29 cellular contexts compared by ENCODE assay signal in the genomic region with DNA sequence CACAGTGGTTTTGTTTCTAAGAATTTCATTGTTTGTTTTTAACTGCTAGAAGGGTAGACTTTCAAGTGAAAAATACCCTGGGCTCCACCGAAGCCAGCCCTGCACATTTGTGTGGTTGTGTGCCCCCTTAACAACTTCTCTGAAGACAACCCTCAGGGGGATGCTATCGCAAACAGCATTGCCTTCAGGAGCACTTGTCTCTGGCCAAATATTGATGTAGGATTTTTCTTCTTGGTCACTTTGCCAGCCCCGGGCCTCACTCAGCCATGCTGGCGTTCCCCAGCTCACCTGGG.
DNase-seq lines count a peak whose midpoint lies in the region; ATAC-seq, FAIRE-seq and TF ChIP-seq lines count a peak whose summit lies in the region.
"Had no signal": no experiment of that assay in that cellular context is flagged by ENCODE, and none has a peak within 500 bp of the region (broad histone marks: within the 10 kb centered on the region; RNA-seq: fewer than 3 reads in every experiment).

No MANE protein-coding gene starts in this region.

- FAIRE-seq in A549 (lab: Jason Lieb, UNC) = no peak
- FAIRE-seq: GM18507, H54 had no signal

- H3K4me3 ChIP-seq in A549 (no peak overlapping the region), IMR-90 (ENCODE audit: insufficient read depth, low read depth, low read length) (no peak overlapping the region), esophagus squamous epithelium (no peak overlapping the region), rectal smooth muscle tissue (ENCODE audit: low read length) (no peak overlapping the region)
- H3K4me3 ChIP-seq: body of pancreas, lower lobe of right lung, Peyer's patch, right atrium auricular region, smooth muscle cell, thyroid gland had no signal

- 0 out of 2 replicates have a peak overlapping the region, but pooled peaks have one; percentile 9 for H3K4ac ChIP-seq in IMR-90 (ENCODE audit: low read depth, low read length)

- H3K4me3 Mint-ChIP-seq in natural killer cell = no peak overlapping the region
- H3K4me3 Mint-ChIP-seq: activated CD4-positive, alpha-beta memory T cell treated with anti-CD3 and anti-CD28 coated beads, Interleukin-2, amount 10 ng/mL, durations not matched to agents 7 days and 5 days; activated naive CD4-positive, alpha-beta T cell treated with anti-CD3 and anti-CD28 coated beads for 36 hours; CD8-positive, alpha-beta memory T cell; T-helper 2 cell treated with Interferon-gamma antibody and Interleukin-4, amounts not matched to agents 5 μg/mL and 100 μg/mL, for 36 hours had no signal

- no peak overlapping the region for H2BK15ac ChIP-seq in IMR-90 (ENCODE audit: low read depth, low read length)

- intact Hi-C loops in IMR-90 (cut with micrococcal nuclease) = no loop called here
- intact Hi-C loops in esophagus squamous epithelium (cut with DNase I) = no loop called here
- intact Hi-C loops in natural killer cell (cut with micrococcal nuclease) = no loop called here

- H4K8ac ChIP-seq in IMR-90 (ENCODE audit: low read depth in 2 of 2, low read length in 2 of 2) = no peak overlapping the region

- no peak overlapping the region for H4K5ac ChIP-seq in IMR-90 (ENCODE audit: low read depth, low read length)

- H2AK5ac ChIP-seq in IMR-90 (ENCODE audit: low read depth, low read length) = 0 out of 2 replicates have a peak overlapping the region, but pooled peaks have one; percentile 35

- H3K9me3 Mint-ChIP-seq in natural killer cell = no peaks in the 10 kb centered on the region
- H3K9me3 Mint-ChIP-seq: activated CD4-positive, alpha-beta memory T cell treated with anti-CD3 and anti-CD28 coated beads, Interleukin-2, amount 10 ng/mL, durations not matched to agents 7 days and 5 days; activated naive CD4-positive, alpha-beta T cell treated with anti-CD3 and anti-CD28 coated beads for 36 hours; CD8-positive, alpha-beta memory T cell; T-helper 2 cell treated with Interferon-gamma antibody and Interleukin-4, amounts not matched to agents 5 μg/mL and 100 μg/mL, for 36 hours had no signal

- peaks cover 19% of the 10 kb centered on the region for H3K9me1 ChIP-seq in IMR-90 (ENCODE audit: insufficient read depth, low read length)

- H3K9ac ChIP-seq in IMR-90 (ENCODE audit: low read depth, low read length) (no peak overlapping the region), rectal smooth muscle tissue (ENCODE audit: low read length) (no peak overlapping the region)
- H3K9ac ChIP-seq: parathyroid adenoma had no signal

- no peak for TF ChIP-seq EP300 in A549 (IDR thresholded peaks at IDR 0.05)

- dilution Hi-C loops in IMR-90 (cut with HindIII; ENCODE audit: low sequenced_read_pairs, unreplicated experiment) = no loop called here

- no peaks in the 10 kb centered on the region for H3K4me1 Mint-ChIP-seq in natural killer cell

- in situ Hi-C loops in IMR-90 (cut with MboI; ENCODE audit: low sequenced_read_pairs) = no loop called here

- ATAC-seq in A549 = no peak
- ATAC-seq in IMR-90 (ENCODE audit: low read depth) = no peak
- ATAC-seq in natural killer cell = no peak
- ATAC-seq: lower lobe of right lung had no signal

- DNase-seq in A549 (ENCODE audit: low read depth in 1 of 2, low spot score in 1 of 2) (no peak), IMR-90 (no peak), esophagus squamous epithelium (lab: John Stamatoyannopoulos, UW) (no peak), T-helper 2 cell (no peak), GM10266 (ENCODE audit: extremely low spot score) (no peak), NCI-H187 (lab: John Stamatoyannopoulos, UW) (no peak), natural killer cell (no peak)
- DNase-seq: activated CD4-positive, alpha-beta memory T cell treated with anti-CD3 and anti-CD28 coated beads, Interleukin-2, amount 10 ng/mL, durations not matched to agents 7 days and 5 days; activated CD8-positive, alpha-beta memory T cell treated with anti-CD3 and anti-CD28 coated beads, Interleukin-2, amount 50 U/mL, for 4 hours; activated naive CD4-positive, alpha-beta T cell treated with anti-CD3 and anti-CD28 coated beads for 36 hours; CD8-positive, alpha-beta memory T cell; effector memory CD4-positive, alpha-beta T cell; head of caudate nucleus; lower lobe of right lung; NCI-H1417 treated with DMSO at 0.1 percent for 48 hours; NCI-H226; Peyer's patch; SHP77 treated with DMSO at 0.1 percent for 48 hours; stimulated activated naive CD4-positive, alpha-beta T cell had no signal

- no peak overlapping the region for H3K14ac ChIP-seq in IMR-90 (replicated peaks; ENCODE audit: low read depth, low read length)

- H3K4me1 ChIP-seq in A549 (peaks cover 75% of the 10 kb centered on the region), IMR-90 (ENCODE audit: control insufficient read depth, insufficient read depth, low read length) (peaks cover 20% of the 10 kb centered on the region), esophagus squamous epithelium (peaks cover 9 to 87% (median 49%) of the 10 kb centered on the region in 3 donors), rectal smooth muscle tissue (ENCODE audit: control insufficient read depth, insufficient read depth, low read length) (peaks cover 68% of the 10 kb centered on the region)

- CTCF ChIA-PET in A549 (lab: Yijun Ruan, JAX) = interaction anchor here (1.3 kb wide), 1 partner anchor 398 kb away, joined by 3 read pairs; no protein-coding TSS in a partner anchor
- CTCF ChIA-PET in IMR-90 (lab: Yijun Ruan, JAX) = no interaction called here

- H3K23ac ChIP-seq in IMR-90 (ENCODE audit: low read depth, low read length) = no peak overlapping the region

- H3K18ac ChIP-seq in IMR-90 (ENCODE audit: low read depth, low read length) = no peak overlapping the region

- H3K27ac ChIP-seq in A549 = peak overlapping the region; percentile 93 to 97
- H3K27ac ChIP-seq in IMR-90 (ENCODE audit: insufficient read depth, low read length) = no peak overlapping the region
- peak overlapping the region in 3 of 4 donors; percentile 4 to 81 (median 13) for H3K27ac ChIP-seq in esophagus squamous epithelium
- H3K27ac ChIP-seq in rectal smooth muscle tissue (ENCODE audit: low read depth, low read length) = peak overlapping the region; percentile 97
- H3K27ac ChIP-seq: body of pancreas, epithelial cell of prostate, lower lobe of right lung, parathyroid adenoma had no signal

- H2BK20ac ChIP-seq in IMR-90 (ENCODE audit: low read depth, low read length) = no peak overlapping the region

- BruUV-seq in IMR-90 (replicated peaks; lab: Mats Ljungman, UMichigan) = no TSS peak

- H3K27me3 ChIP-seq in IMR-90 (ENCODE audit: control insufficient read depth, insufficient read depth, low read length) (no peaks in the 10 kb centered on the region), esophagus squamous epithelium (no peaks in the 10 kb centered on the region), rectal smooth muscle tissue (ENCODE audit: control insufficient read depth, insufficient read depth, low read length) (no peaks in the 10 kb centered on the region)
- H3K27me3 ChIP-seq: body of pancreas, Peyer's patch, right atrium auricular region, thyroid gland had no signal

- H2AFZ ChIP-seq in IMR-90 (replicated peaks; ENCODE audit: low read length, poor library complexity) = no peak overlapping the region
- H2AFZ ChIP-seq: parathyroid adenoma had no signal

- peaks cover 20 to 28% of the 10 kb centered on the region in 2 donors for H3K27me3 Mint-ChIP-seq in natural killer cell (ENCODE audit: low read depth in 2 of 2)

- no peak overlapping the region for H2BK120ac ChIP-seq in IMR-90 (ENCODE audit: low read depth, low read length)

- H4K20me1 ChIP-seq in IMR-90 (ENCODE audit: insufficient read depth, low read length) = no peaks in the 10 kb centered on the region

- no peak overlapping the region; the same call in 1 of the 2 replicates for H4K91ac ChIP-seq in IMR-90 (ENCODE audit: insufficient read depth, low read depth, low read length)

- H3K4me2 ChIP-seq in A549 (no peak overlapping the region), IMR-90 (ENCODE audit: low read depth, low read length) (no peak overlapping the region)
- H3K4me2 ChIP-seq: smooth muscle cell had no signal

- no peak overlapping the region for H2AK9ac ChIP-seq in IMR-90 (replicated peaks; ENCODE audit: low read depth, low read length, poor library complexity)

- H2BK5ac ChIP-seq in IMR-90 (ENCODE audit: low read depth, low read length, poor library complexity, severe bottlenecking) = no peak overlapping the region

- H3K36me3 Mint-ChIP-seq in natural killer cell = no peaks in the 10 kb centered on the region

- no peak for TF ChIP-seq RAD21 in A549 (conservative IDR thresholded peaks at IDR 0.05 in 1 of 2, IDR thresholded peaks at IDR 0.05 in 1 of 2)
- TF ChIP-seq RAD21 in IMR-90 (IDR thresholded peaks at IDR 0.05; ENCODE audit: low read length) = no peak

- no peak overlapping the region for H3K27ac Mint-ChIP-seq in natural killer cell
- H3K27ac Mint-ChIP-seq: activated CD4-positive, alpha-beta memory T cell treated with anti-CD3 and anti-CD28 coated beads, Interleukin-2, amount 10 ng/mL, durations not matched to agents 7 days and 5 days; activated naive CD4-positive, alpha-beta T cell treated with anti-CD3 and anti-CD28 coated beads for 36 hours; CD8-positive, alpha-beta memory T cell; T-helper 2 cell treated with Interferon-gamma antibody and Interleukin-4, amounts not matched to agents 5 μg/mL and 100 μg/mL, for 36 hours had no signal

- no peak overlapping the region for H3K56ac ChIP-seq in IMR-90 (ENCODE audit: extremely low read depth, insufficient read depth, low read length)

- TF ChIP-seq POLR2A in A549 (IDR thresholded peaks at IDR 0.05; ENCODE audit: low read length) = no peak
- TF ChIP-seq POLR2A in IMR-90 (IDR thresholded peaks at IDR 0.05; ENCODE audit: low read depth, low read length) = no peak
- no peak for TF ChIP-seq POLR2A in esophagus squamous epithelium (IDR thresholded peaks at IDR 0.05)

- TF ChIP-seq CTCF in A549 (IDR thresholded peaks at IDR 0.05) (no peak), IMR-90 (conservative IDR thresholded peaks at IDR 0.05; ENCODE audit: low read depth, low read length) (no peak), esophagus squamous epithelium (IDR thresholded peaks at IDR 0.05) (no peak), GM10266 (IDR thresholded peaks at IDR 0.05; ENCODE audit: control insufficient read depth, insufficient read depth, low read depth, missing control alignments) (no peak), natural killer cell (IDR thresholded peaks at IDR 0.05) (no peak)

- POLR2A ChIA-PET in A549 (lab: Yijun Ruan, JAX) (no interaction called here), IMR-90 (lab: Charles Lee; ENCODE audit: unreplicated experiment) (no interaction called here)

- H3K79me1 ChIP-seq in IMR-90 (ENCODE audit: low read depth in 1 of 2, low read length in 2 of 2) = no peaks in the 10 kb centered on the region

- H3K9me3 ChIP-seq in A549 (no peaks in the 10 kb centered on the region), IMR-90 (ENCODE audit: control insufficient read depth, insufficient read depth, low read length) (no peaks in the 10 kb centered on the region), esophagus squamous epithelium (no peaks in the 10 kb centered on the region)
- H3K9me3 ChIP-seq: body of pancreas, lower lobe of right lung, Peyer's patch, right atrium auricular region, thyroid gland had no signal

- 94% methylated on average over 4 of the region's 4 CpGs for WGBS in A549 (ENCODE audit: missing lambda C conversion rate)
- WGBS in IMR-90 (ENCODE audit: extremely low coverage in 2 of 2, insufficient read length in 1 of 2), 2 experiments = no CpG with 5 or more reads among the region's 4 CpGs
- WGBS in esophagus squamous epithelium, 2 donors = 78 to 88% methylated on average over 3 to 4 of the region's 4 CpGs

- H3K36me3 ChIP-seq in IMR-90 (ENCODE audit: control insufficient read depth, insufficient read depth, low read length) (no peaks in the 10 kb centered on the region), esophagus squamous epithelium (no peaks in the 10 kb centered on the region), rectal smooth muscle tissue (ENCODE audit: control insufficient read depth, insufficient read depth, low read length) (no peaks in the 10 kb centered on the region)
- H3K36me3 ChIP-seq: lower lobe of right lung, Peyer's patch, right atrium auricular region, thyroid gland had no signal
